22 cellular contexts compared by ENCODE assay signal in genomic region chr1:229102741-229103480, GRCh38.
A peak's percentile ranks its signal among the peaks of the same experiment; 100 is the strongest.
DNase-seq lines count a peak whose midpoint lies in the region; ATAC-seq, FAIRE-seq and TF ChIP-seq lines count a peak whose summit lies in the region.
"Had no signal": no experiment of that assay in that cellular context is flagged by ENCODE, and none has a peak within 500 bp of the region (broad histone marks: within the 10 kb centered on the region; RNA-seq: fewer than 3 reads in every experiment).

No MANE protein-coding gene starts in this region.

- H3K4me3 ChIP-seq in fibroblast of villous mesenchyme (ENCODE audit: low read depth, low read length) = no peak overlapping the region
- no peak overlapping the region for H3K4me3 ChIP-seq in pancreas
- H3K4me3 ChIP-seq: sigmoid colon had no signal

- no peak overlapping the region for H3K27ac ChIP-seq in pancreas
- H3K27ac ChIP-seq: HL-60, neutrophil, sigmoid colon had no signal

- no peaks in the 10 kb centered on the region for H3K9me3 ChIP-seq in pancreas
- H3K9me3 ChIP-seq: neutrophil, sigmoid colon had no signal

- WGBS in pancreas, 2 donors = 45 to 50% methylated on average over 2 of the region's 2 CpGs

- peaks cover 9 to 14% (median 9%) of the 10 kb centered on the region in 3 donors for H3K4me1 ChIP-seq in pancreas

- FAIRE-seq in pancreas (lab: Jason Lieb, UNC) = no peak

- intact Hi-C loops in pancreas (cut with DNase I) = no loop called here

- in situ Hi-C loops in SK-MEL-5 (cut with HindIII; ENCODE audit: low pct_unique_long_range_greater_than_20kb, low sequenced_read_pairs) = no loop called here

- H3K36me3 ChIP-seq in pancreas = no peaks in the 10 kb centered on the region
- H3K36me3 ChIP-seq: neutrophil, sigmoid colon had no signal

- H3K27me3 ChIP-seq in pancreas = no peaks in the 10 kb centered on the region
- H3K27me3 ChIP-seq: neutrophil, sigmoid colon had no signal

- peak in 3 of 4 donors; percentile 10 to 32 (median 24) for ATAC-seq in pancreas
- ATAC-seq: Panc1 had no signal

- DNase-seq in ELF-1 (ENCODE audit: low read depth, low spot score) (peak; percentile 51), SK-MEL-5 (ENCODE audit: low read depth, low spot score) (peak; percentile 21), fibroblast of villous mesenchyme (ENCODE audit: low read depth) (peak; percentile 71), pancreas (no peak), NCI-H446 (lab: John Stamatoyannopoulos, UW) (no peak), SHP77 treated with DMSO at 0.1 percent for 48 hours (lab: John Stamatoyannopoulos, UW) (no peak), 8988T (no peak)
- DNase-seq in activated CD4-positive, CD25-positive, alpha-beta regulatory T cell treated with anti-CD3 and anti-CD28 coated beads, Interleukin-2, amount 50 U/mL, for 72 hours = no peak
- DNase-seq: activated CD4-positive, alpha-beta T cell treated with anti-CD3 and anti-CD28 coated beads, Interleukin-2, amount 10 ng/mL, durations not matched to agents 7 days and 5 days; activated naive CD4-positive, alpha-beta T cell treated with anti-CD3 and anti-CD28 coated beads for 36 hours; activated T-cell treated with anti-CD3 and anti-CD28 coated beads for 4 hours; COR-L47; cortex of kidney; erythroblast; NCI-H1048; NCI-H2081; NCI-H524 treated with DMSO at 0.1 percent for 48 hours; sigmoid colon; stimulated activated CD4-positive, alpha-beta T cell treated with anti-CD3 and anti-CD28 coated beads, Interleukin-2, amount 100 ng/mL, for 24 hours had no signal

- TF ChIP-seq CTCF in fibroblast of villous mesenchyme (IDR thresholded peaks at IDR 0.05; ENCODE audit: insufficient read depth, low read depth, low read length) (peak; percentile 32), pancreas (IDR thresholded peaks at IDR 0.05) (no peak)

Comparison
In these comparisons a context has a peak if more than half of its experiments do, and no peak if none do; other contexts are left out.
1. DNase-seq: peak in ELF-1 (single experiment), SK-MEL-5 (single experiment) and fibroblast of villous mesenchyme (single experiment); none in pancreas (0 of 6), activated CD4-positive, CD25-positive, alpha-beta regulatory T cell treated with anti-CD3 and anti-CD28 coated beads, Interleukin-2, amount 50 U/mL, for 72 hours (single experiment), NCI-H446 (0 of 2), SHP77 treated with DMSO at 0.1 percent for 48 hours (single experiment) and 8988T (single experiment).